Comparison of ENCODE assay signal across 9 cellular contexts in the genomic region with DNA sequence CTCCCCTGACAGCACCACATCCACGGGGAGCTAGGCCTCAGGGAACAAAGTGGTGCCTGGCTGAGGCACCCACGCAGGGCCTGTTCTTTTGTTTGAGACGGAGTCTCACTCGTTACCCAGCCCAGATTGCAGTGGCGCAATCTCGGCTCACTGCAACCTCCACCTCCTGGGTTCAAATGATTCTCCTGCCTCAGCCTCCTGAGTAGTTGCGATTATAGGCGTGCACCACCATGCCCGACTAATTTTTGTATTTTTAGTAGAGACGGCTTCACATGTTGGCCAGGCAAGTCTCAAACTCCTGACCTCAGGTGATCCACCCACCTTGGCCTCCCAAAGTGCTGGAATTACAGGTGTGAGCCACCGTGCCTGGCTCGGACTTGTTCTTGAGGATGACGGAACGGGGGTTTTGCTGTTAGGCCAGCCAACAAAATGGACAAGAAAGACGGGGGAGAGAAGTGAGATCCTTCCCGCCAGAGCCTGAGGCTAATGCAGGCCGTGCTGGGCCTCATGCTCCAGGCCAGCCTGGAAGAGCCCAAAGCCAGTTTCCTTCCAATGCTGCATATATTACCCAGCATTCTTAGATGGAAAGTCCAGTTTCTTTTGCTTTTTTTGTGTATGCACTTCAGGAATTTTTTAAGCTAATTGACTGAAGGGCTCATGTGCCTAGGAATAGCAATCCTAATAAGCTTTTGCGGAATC. TPM values are rescaled to one million over a fixed set of nuclear protein-coding genes. Genes with fewer than 3 reads are reported as not detected.
DNase-seq lines count a peak whose midpoint lies in the region; ATAC-seq, FAIRE-seq and TF ChIP-seq lines count a peak whose summit lies in the region.
"Had no signal": no experiment of that assay in that cellular context is flagged by ENCODE, and none has a peak within 500 bp of the region (broad histone marks: within the 10 kb centered on the region; RNA-seq: fewer than 3 reads in every experiment).

No MANE protein-coding gene starts in this region.

- no peaks in the 10 kb centered on the region for H3K79me2 ChIP-seq in OCI-LY3 (ENCODE audit: low read length)

- H3K36me3 ChIP-seq in OCI-LY3 (replicated peaks; ENCODE audit: low read depth, low read length) (no peaks in the 10 kb centered on the region), prostate gland (no peaks in the 10 kb centered on the region)

- no peak for FAIRE-seq in urothelium cell line (lab: Jason Lieb, UNC)

- peaks cover 23% of the 10 kb centered on the region for H3K4me1 ChIP-seq in OCI-LY3 (ENCODE audit: low read length)
- no peaks in the 10 kb centered on the region for H3K4me1 ChIP-seq in prostate gland (replicated peaks)

- H3K4me1 Mint-ChIP-seq in endothelial cell (ENCODE audit: unreplicated experiment): peaks cover 19% of the 10 kb centered on the region

- DNase-seq in endothelial cell (ENCODE audit: low spot score): no peak
- DNase-seq in prostate gland (ENCODE audit: low spot score): no peak
- DNase-seq in urothelium cell line (ENCODE audit: low spot score): no peak
- DNase-seq in SW 1271 (lab: John Stamatoyannopoulos, UW): no peak
- DNase-seq: EL; stimulated activated CD4-positive, alpha-beta T cell treated with anti-CD3 and anti-CD28 coated beads, Interleukin-4, amount 100 ng/mL, for 24 hours had no signal

- no peak for TF ChIP-seq POLR2A in prostate gland (IDR thresholded peaks at IDR 0.05)

- TF ChIP-seq CTCF in OCI-LY3 (IDR thresholded peaks at IDR 0.05; ENCODE audit: low read depth, low read length) (no peak), endothelial cell (IDR thresholded peaks at IDR 0.05; ENCODE audit: unreplicated experiment) (no peak), prostate gland (IDR thresholded peaks at IDR 0.05) (no peak)

- no peaks in the 10 kb centered on the region for H4K20me1 ChIP-seq in OCI-LY3 (ENCODE audit: insufficient read depth, low read length)

- H3K27ac Mint-ChIP-seq in endothelial cell (ENCODE audit: unreplicated experiment): peak overlapping the region; percentile 18

- no peaks in the 10 kb centered on the region for H3K9me3 ChIP-seq in OCI-LY3 (ENCODE audit: insufficient read depth, low read length)
- H3K9me3 ChIP-seq in prostate gland: no peaks in the 10 kb centered on the region

- no peak for ATAC-seq in GM21526 (IDR thresholded peaks at IDR 0.05; ENCODE audit: low FRiP score, unreplicated experiment)

- H3K9ac ChIP-seq in OCI-LY3 (ENCODE audit: low read length): no peak overlapping the region

- 88% methylated on average over 17 of the region's 18 CpGs for WGBS in prostate gland

- no peaks in the 10 kb centered on the region for H3K9me3 Mint-ChIP-seq in endothelial cell (ENCODE audit: unreplicated experiment)

- intact Hi-C loops in prostate gland (cut with DNase I): no loop called here

- no peak overlapping the region for H3K27ac ChIP-seq in OCI-LY3 (ENCODE audit: low read length)
- H3K27ac ChIP-seq in prostate gland: peak overlapping the region; percentile 62 to 73

- 0 out of 2 replicates have a peak overlapping the region, but pooled peaks have one; percentile 56 for H3K4me2 ChIP-seq in OCI-LY3 (ENCODE audit: low read length)

- peaks cover 4% of the 10 kb centered on the region for H3K36me3 Mint-ChIP-seq in endothelial cell (ENCODE audit: low read depth, unreplicated experiment)

- no peak overlapping the region for H3K4me3 Mint-ChIP-seq in endothelial cell (ENCODE audit: unreplicated experiment)

- peak overlapping the region; percentile 40; the same call in 1 of the 2 replicates for H3K4me3 ChIP-seq in GM08714 (ENCODE audit: low read length)
- no peak overlapping the region; the same call in 1 of the 2 replicates for H3K4me3 ChIP-seq in OCI-LY3 (ENCODE audit: low read length)
- H3K4me3 ChIP-seq in prostate gland: peak overlapping the region; percentile 5 to 27

- peaks cover 32% of the 10 kb centered on the region for H3K27me3 ChIP-seq in OCI-LY3 (ENCODE audit: low read depth, low read length)
- H3K27me3 ChIP-seq in prostate gland (replicated peaks; ENCODE audit: insufficient read depth): no peaks in the 10 kb centered on the region

- H3K27me3 Mint-ChIP-seq in endothelial cell (ENCODE audit: unreplicated experiment): peaks cover 5% of the 10 kb centered on the region

- no peak overlapping the region for H2AFZ ChIP-seq in OCI-LY3 (ENCODE audit: low read depth, low read length)

RNA-seq across cellular contexts. Expression of a gene that starts 28.1 kb away (rescaled TPM):
- total RNA-seq in endothelial cell (ENCODE audit: unreplicated experiment): 143 TPM
- 100 to 1,000 TPM in 1 of 2 donors, 10 to 100 TPM in 1; 92.8 to 154 TPM for total RNA-seq in prostate gland

RNA-seq across cellular contexts. Expression of a gene that starts 44.0 kb away (rescaled TPM):
- total RNA-seq in endothelial cell (ENCODE audit: unreplicated experiment): 56.3 TPM
- 10 to 100 TPM; 22.8 to 33.9 TPM for total RNA-seq in prostate gland
